Comparison of ENCODE assay signal across 10 cellular contexts in genomic region chr3:50267280-50267913, GRCh38. TPM values are rescaled to one million over a fixed set of nuclear protein-coding genes. Genes with fewer than 3 reads are reported as not detected.
DNase-seq lines count a peak whose midpoint lies in the region; ATAC-seq and TF ChIP-seq lines count a peak whose summit lies in the region.
"Had no signal": no experiment of that assay in that cellular context is flagged by ENCODE, and none has a peak within 500 bp of the region (broad histone marks: within the 10 kb centered on the region; RNA-seq: fewer than 3 reads in every experiment).

No MANE protein-coding gene starts in this region.

- H3K4me1 Mint-ChIP-seq in activated T-cell treated with anti-CD3 and anti-CD28 coated beads, Interleukin-2, amount 50 U/mL, for 4 hours (ENCODE audit: low read depth), result peaks cover 5% of the 10 kb centered on the region

- H3K4me1 ChIP-seq in heart right ventricle, result peaks cover 18 to 66% (median 54%) of the 10 kb centered on the region in 9 donors

- H3K27ac ChIP-seq in VCaP (0 out of 2 replicates have a peak overlapping the region, but pooled peaks have one; percentile 7), heart right ventricle (peak overlapping the region; percentile 81 to 98 (median 93))

- no peaks in the 10 kb centered on the region for H3K9me3 ChIP-seq in heart right ventricle

- no peaks in the 10 kb centered on the region for H3K9me3 Mint-ChIP-seq in activated T-cell treated with anti-CD3 and anti-CD28 coated beads, Interleukin-2, amount 50 U/mL, for 4 hours

- peaks cover 8% of the 10 kb centered on the region for H3K27me3 Mint-ChIP-seq in activated T-cell treated with anti-CD3 and anti-CD28 coated beads, Interleukin-2, amount 50 U/mL, for 4 hours (ENCODE audit: low read depth)

- 10 to 11% methylated on average over 22 of the region's 22 CpGs for WGBS in heart right ventricle, 2 donors

- peaks cover 0 to 14% (median 0%) of the 10 kb centered on the region in 7 donors for H3K27me3 ChIP-seq in heart right ventricle

- H3K36me3 ChIP-seq in heart right ventricle, result no peaks in the 10 kb centered on the region

- DNase-seq in AG10803 (ENCODE audit: low read depth) (no peak), heart right ventricle (peak; percentile 70 to 82), posterior cingulate gyrus (peak; percentile 62 to 96 (median 68))
- DNase-seq in activated T-cell treated with anti-CD3 and anti-CD28 coated beads, Interleukin-2, amount 50 U/mL, for 4 hours, result no peak
- DNase-seq: activated T-cell treated with anti-CD3 and anti-CD28 coated beads, Interleukin-2, amount 50 U/mL, for 1 hour had no signal

- intact Hi-C loops in heart right ventricle (cut with DNase I) (loop anchor here in 1 of 10 donors (10.0 kb wide), 1 partner anchor 57 kb away; the partner anchor contains the start of genes HYAL2 and TUSC2), posterior cingulate gyrus (cut with DNase I) (no loop called here)

- H3K36me3 Mint-ChIP-seq in activated T-cell treated with anti-CD3 and anti-CD28 coated beads, Interleukin-2, amount 50 U/mL, for 4 hours (ENCODE audit: insufficient read depth), result no peaks in the 10 kb centered on the region

- TF ChIP-seq CTCF in AG10803 (conservative IDR thresholded peaks at IDR 0.05; ENCODE audit: low read length) (no peak), VCaP (conservative IDR thresholded peaks at IDR 0.05) (no peak), heart right ventricle (IDR thresholded peaks at IDR 0.05) (peak in 1 of 9 donors; percentile 19)

- ATAC-seq in heart right ventricle (peak; percentile 27 to 67 (median 56)), HG02840 (IDR thresholded peaks at IDR 0.05; ENCODE audit: low FRiP score, unreplicated experiment) (no peak), HG02588 (IDR thresholded peaks at IDR 0.05; ENCODE audit: unreplicated experiment) (no peak), GM21447 (IDR thresholded peaks at IDR 0.05; ENCODE audit: unreplicated experiment) (no peak)
- ATAC-seq in activated T-cell treated with anti-CD3 and anti-CD28 coated beads, Interleukin-2, amount 50 U/mL, for 4 hours, result no peak

- H3K4me3 ChIP-seq in AG10803 (ENCODE audit: low read length) (peak overlapping the region; percentile 72), heart right ventricle (peak overlapping the region; percentile 29 to 71 (median 61))

- H3K4me3 Mint-ChIP-seq in activated T-cell treated with anti-CD3 and anti-CD28 coated beads, Interleukin-2, amount 50 U/mL, for 4 hours, result no peak overlapping the region

RNA-seq across cellular contexts. Expression of gene SEMA3B, which starts 1.6 kb away (rescaled TPM):
- total RNA-seq in heart right ventricle, result 10 to 100 TPM; 14.9 to 28.8 (median 21.9) TPM
- 10 to 100 TPM; 21.2 to 46.7 TPM for polyA plus RNA-seq in heart right ventricle
- under 1 TPM; 0.35 to 0.55 (median 0.52) TPM for total RNA-seq in activated T-cell treated with anti-CD3 and anti-CD28 coated beads, Interleukin-2, amount 50 U/mL, for 4 hours

RNA-seq across cellular contexts. Expression of gene LSMEM2, which starts 11.5 kb away (rescaled TPM):
- 10 to 100 TPM; 13.2 to 45.2 (median 33.2) TPM for total RNA-seq in heart right ventricle
- polyA plus RNA-seq in heart right ventricle, result 10 to 100 TPM in 1 of 2 donors, 1 to 10 TPM in 1; 1.9 to 26.3 TPM
- total RNA-seq in activated T-cell treated with anti-CD3 and anti-CD28 coated beads, Interleukin-2, amount 50 U/mL, for 4 hours, result under 1 TPM in 1 of 3 donors, not detected in 2; 0.13 TPM
- total RNA-seq: NCI-H460 had no signal

RNA-seq across cellular contexts. Expression of gene IFRD2, which starts 24.8 kb away (rescaled TPM):
- total RNA-seq in heart right ventricle, result 10 to 100 TPM; 45.3 to 96.2 (median 54.1) TPM
- polyA plus RNA-seq in heart right ventricle, result 100 to 1,000 TPM in 1 of 2 donors, 10 to 100 TPM in 1; 88.1 to 123 TPM
- total RNA-seq in activated T-cell treated with anti-CD3 and anti-CD28 coated beads, Interleukin-2, amount 50 U/mL, for 4 hours, result 100 to 1,000 TPM; 339 to 366 (median 341) TPM

RNA-seq across cellular contexts. Expression of gene GNAI2, which starts 31.4 kb away (rescaled TPM):
- total RNA-seq in heart right ventricle, result 100 to 1,000 TPM; 112 to 270 (median 146) TPM
- 100 to 1,000 TPM; 107 to 171 TPM for polyA plus RNA-seq in heart right ventricle
- 100 to 1,000 TPM; 160 to 175 (median 172) TPM for total RNA-seq in activated T-cell treated with anti-CD3 and anti-CD28 coated beads, Interleukin-2, amount 50 U/mL, for 4 hours

RNA-seq across cellular contexts. Expression of gene HYAL3, which starts 31.8 kb away (rescaled TPM):
- total RNA-seq in heart right ventricle, result 1 to 10 TPM in 8 of 10 donors, under 1 TPM in 2; 0.80 to 3.0 (median 1.9) TPM
- polyA plus RNA-seq in heart right ventricle, result 1 to 10 TPM; 2.0 to 2.8 TPM
- total RNA-seq in activated T-cell treated with anti-CD3 and anti-CD28 coated beads, Interleukin-2, amount 50 U/mL, for 4 hours, result 10 to 100 TPM in 1 of 3 donors, 1 to 10 TPM in 2; 4.9 to 10.3 (median 7.2) TPM

Comparison
In these comparisons a context has a peak if more than half of its experiments do, and no peak if none do; other contexts are left out.
1. DNase-seq: peak in heart right ventricle (2 of 2) and posterior cingulate gyrus (10 of 10); none in AG10803 (single experiment) and activated T-cell treated with anti-CD3 and anti-CD28 coated beads, Interleukin-2, amount 50 U/mL, for 4 hours (single experiment).
2. ATAC-seq: peak in heart right ventricle (8 of 8); none in HG02840 (single experiment), activated T-cell treated with anti-CD3 and anti-CD28 coated beads, Interleukin-2, amount 50 U/mL, for 4 hours (0 of 2), HG02588 (single experiment) and GM21447 (single experiment).
3. RNA of gene SEMA3B, which starts 1.6 kb away (total RNA-seq): 14.9 to 28.8 TPM in heart right ventricle; 0.35 to 0.55 TPM in activated T-cell treated with anti-CD3 and anti-CD28 coated beads, Interleukin-2, amount 50 U/mL, for 4 hours; every median in the first group is over 10 times any median in the second.
4. RNA of gene LSMEM2, which starts 11.5 kb away (total RNA-seq): 13.2 to 45.2 TPM in heart right ventricle; 0.13 TPM in activated T-cell treated with anti-CD3 and anti-CD28 coated beads, Interleukin-2, amount 50 U/mL, for 4 hours; every median in the first group is over 10 times any median in the second.